19 cellular contexts compared by ENCODE assay signal in the genomic region with DNA sequence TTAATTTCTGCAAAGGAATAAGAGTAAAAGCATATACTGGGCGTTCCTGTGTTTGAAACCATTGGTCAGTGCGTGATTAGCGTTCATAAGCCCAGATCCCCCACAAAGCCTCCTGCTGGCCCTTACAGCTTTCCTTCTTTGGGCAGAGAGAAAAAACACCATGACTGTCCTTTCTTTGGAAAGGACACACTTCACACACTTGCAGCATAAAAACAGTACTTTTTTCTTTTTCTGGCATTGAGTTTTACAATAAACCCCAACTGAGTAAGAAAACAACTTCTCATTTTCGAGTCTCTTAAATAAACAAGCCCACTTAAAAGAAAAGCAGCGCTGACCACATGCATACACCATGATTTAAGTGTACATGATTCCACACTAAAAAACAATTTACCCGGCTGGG. TPM values are rescaled to one million over a fixed set of nuclear protein-coding genes. Genes with fewer than 3 reads are reported as not detected.
DNase-seq lines count a peak whose midpoint lies in the region; ATAC-seq and TF ChIP-seq lines count a peak whose summit lies in the region.
"Had no signal": no experiment of that assay in that cellular context is flagged by ENCODE, and none has a peak within 500 bp of the region (broad histone marks: within the 10 kb centered on the region; RNA-seq: fewer than 3 reads in every experiment).

No MANE protein-coding gene starts in this region.

- H3K4me2 ChIP-seq in GM23338 (no peak overlapping the region), smooth muscle cell (peak overlapping the region; percentile 53)
- H3K4me2 ChIP-seq: PC-9, SK-N-SH had no signal

- DNase-seq in GM23338 (ENCODE audit: low spot score): no peak
- peak; percentile 8 for DNase-seq in astrocyte of the cerebellum (ENCODE audit: low read depth)
- DNase-seq in endodermal cell: no peak
- no peak for DNase-seq in smooth muscle cell (lab: John Stamatoyannopoulos, UW; ENCODE audit: unreplicated experiment)
- DNase-seq in A673 (ENCODE audit: low spot score): no peak
- DNase-seq in RWPE1 (ENCODE audit: low spot score): no peak
- no peak for DNase-seq in erythroblast (lab: John Stamatoyannopoulos, UW)
- DNase-seq: BE2C, EL, H7, MG63, NCI-H1048, NCI-H1417 treated with DMSO at 0.1 percent for 48 hours, NCI-H187 treated with DMSO at 0.1 percent for 48 hours, PC-9, RPMI8226, SHP77 treated with DMSO at 0.1 percent for 48 hours, SK-N-SH had no signal

- H3K4me3 ChIP-seq in GM23338: no peak overlapping the region
- no peak overlapping the region for H3K4me3 ChIP-seq in astrocyte of the cerebellum (ENCODE audit: low read depth, low read length)
- H3K4me3 ChIP-seq in endodermal cell (ENCODE audit: low read length): no peak overlapping the region
- no peak overlapping the region for H3K4me3 ChIP-seq in smooth muscle cell
- no peak overlapping the region for H3K4me3 ChIP-seq in A673 (ENCODE audit: low read depth, low read length, poor library complexity, severe bottlenecking)
- H3K4me3 ChIP-seq: K562, MG63, PC-9 had no signal

- no peaks in the 10 kb centered on the region; the same call in 2 of the 3 replicates for H3K36me3 Mint-ChIP-seq in GM23338 (ENCODE audit: low read depth)
- peaks cover 5% of the 10 kb centered on the region for H3K36me3 Mint-ChIP-seq in endodermal cell (ENCODE audit: low read depth)

- H3K4me1 ChIP-seq in GM23338 (ENCODE audit: insufficient read depth): peaks cover 10% of the 10 kb centered on the region
- peaks cover 25% of the 10 kb centered on the region for H3K4me1 ChIP-seq in endodermal cell (ENCODE audit: control insufficient read depth, insufficient read depth, low read length)
- H3K4me1 ChIP-seq in smooth muscle cell (ENCODE audit: low read depth): no peaks in the 10 kb centered on the region
- peaks cover 48% of the 10 kb centered on the region for H3K4me1 ChIP-seq in A673 (ENCODE audit: insufficient read depth, low read length, poor library complexity, severe bottlenecking)

- in situ Hi-C loops in astrocyte of the cerebellum (cut with HindIII; ENCODE audit: low sequenced_read_pairs): no loop called here

- no peaks in the 10 kb centered on the region for H3K9me2 ChIP-seq in GM23338 (ENCODE audit: insufficient read depth)
- H3K9me2 ChIP-seq: SK-N-SH had no signal

- 91 to 93% methylated on average over 4 to 6 of the region's 6 CpGs for WGBS in endodermal cell (ENCODE audit: insufficient coverage in 1 of 2, insufficient read length in 1 of 2), 2 experiments
- 67% methylated on average over 6 of the region's 6 CpGs for WGBS in smooth muscle cell (ENCODE audit: low lambda C conversion rate)

- POLR2A ChIA-PET in A673 (lab: Charles Lee; ENCODE audit: low non-redundant PET): no interaction called here
- POLR2A ChIA-PET in RWPE1 (lab: Yijun Ruan, JAX; ENCODE audit: low non-redundant PET): no interaction called here

- peaks cover 17% of the 10 kb centered on the region for H3K4me1 Mint-ChIP-seq in GM23338
- peaks cover 54% of the 10 kb centered on the region for H3K4me1 Mint-ChIP-seq in endodermal cell

- H3K9ac ChIP-seq in endodermal cell (ENCODE audit: extremely low read depth, low read length, poor library complexity, severe bottlenecking) (no peak overlapping the region), smooth muscle cell (ENCODE audit: low read depth) (no peak overlapping the region)
- H3K9ac ChIP-seq: SK-N-SH had no signal

- BruUV-seq in A673 (replicated peaks; lab: Mats Ljungman, UMichigan): no TSS peak

- H2AFZ ChIP-seq in GM23338 (peak overlapping the region; percentile 18; the same call in 1 of the 2 replicates), smooth muscle cell (ENCODE audit: low read depth) (no peak overlapping the region)
- H2AFZ ChIP-seq: PC-9 had no signal

- H3K27me3 ChIP-seq in GM23338 (ENCODE audit: insufficient read depth) (no peaks in the 10 kb centered on the region), endodermal cell (ENCODE audit: control insufficient read depth, insufficient read depth, low read length, poor library complexity, severe bottlenecking) (no peaks in the 10 kb centered on the region), smooth muscle cell (ENCODE audit: low read depth) (no peaks in the 10 kb centered on the region), A673 (replicated peaks; ENCODE audit: insufficient read depth, low read depth, low read length, poor library complexity) (no peaks in the 10 kb centered on the region)
- H3K27me3 ChIP-seq: BE2C, MG63 had no signal

- H3K9me3 Mint-ChIP-seq in GM23338: no peaks in the 10 kb centered on the region
- H3K9me3 Mint-ChIP-seq in endodermal cell: no peaks in the 10 kb centered on the region

- H3K4me3 Mint-ChIP-seq in GM23338 (no peak overlapping the region), endodermal cell (peak overlapping the region; percentile 3)

- no peak for ATAC-seq in GM23338
- ATAC-seq: K562 had no signal

- TF ChIP-seq POLR2A in erythroblast (IDR thresholded peaks at IDR 0.05; ENCODE audit: low read length): no peak

- H3K27ac ChIP-seq in GM23338 (ENCODE audit: low read depth) (no peak overlapping the region), endodermal cell (ENCODE audit: low read depth, low read length) (no peak overlapping the region), smooth muscle cell (ENCODE audit: low read depth) (no peak overlapping the region), A673 (ENCODE audit: low read depth, low read length, poor library complexity, severe bottlenecking) (no peak overlapping the region), RWPE1 (no peak overlapping the region)
- H3K27ac ChIP-seq: PC-9 had no signal

- CTCF ChIA-PET in A673 (lab: Charles Lee) (no interaction called here), RWPE1 (lab: Yijun Ruan, JAX) (interaction anchor here (0.7 kb wide), 1 partner anchor 14 kb away, joined by 4 read pairs; no protein-coding TSS in a partner anchor)

- H3K79me2 ChIP-seq in GM23338 (replicated peaks; ENCODE audit: insufficient read depth): no peaks in the 10 kb centered on the region
- H3K79me2 ChIP-seq in smooth muscle cell (ENCODE audit: low read depth): peaks cover 4% of the 10 kb centered on the region

- H3K27ac Mint-ChIP-seq in GM23338 (no peak overlapping the region), endodermal cell (peak overlapping the region; percentile 5)

- no peaks in the 10 kb centered on the region for H4K20me1 ChIP-seq in GM23338 (replicated peaks; ENCODE audit: insufficient read depth)
- peaks cover 29% of the 10 kb centered on the region for H4K20me1 ChIP-seq in smooth muscle cell (ENCODE audit: low read depth)

- no peaks in the 10 kb centered on the region for H3K36me3 ChIP-seq in GM23338 (ENCODE audit: insufficient read depth)
- no peaks in the 10 kb centered on the region for H3K36me3 ChIP-seq in endodermal cell (ENCODE audit: control insufficient read depth, insufficient read depth, low read length)
- no peaks in the 10 kb centered on the region for H3K36me3 ChIP-seq in smooth muscle cell (ENCODE audit: low read depth)
- no peaks in the 10 kb centered on the region for H3K36me3 ChIP-seq in A673 (ENCODE audit: insufficient read depth, low read length, poor library complexity, severe bottlenecking)
- H3K36me3 ChIP-seq: MG63 had no signal

- intact Hi-C loops in A673 (cut with micrococcal nuclease; ENCODE audit: unreplicated experiment): no loop called here

- H3K9me3 ChIP-seq in endodermal cell (ENCODE audit: control insufficient read depth, low read length): no peaks in the 10 kb centered on the region
- no peaks in the 10 kb centered on the region for H3K9me3 ChIP-seq in smooth muscle cell (replicated peaks; ENCODE audit: low read depth)
- H3K9me3 ChIP-seq in A673 (ENCODE audit: low read depth, low read length, poor library complexity, severe bottlenecking): no peaks in the 10 kb centered on the region
- H3K9me3 ChIP-seq: BE2C, MG63, SK-N-SH had no signal

- TF ChIP-seq CTCF in GM23338 (conservative IDR thresholded peaks at IDR 0.05; ENCODE audit: low read depth in 2 of 2): no peak
- TF ChIP-seq CTCF in astrocyte of the cerebellum (IDR thresholded peaks at IDR 0.05; ENCODE audit: low read depth, low read length, missing control alignments): no peak
- TF ChIP-seq CTCF in endodermal cell (conservative IDR thresholded peaks at IDR 0.05): no peak
- TF ChIP-seq CTCF in smooth muscle cell (IDR thresholded peaks at IDR 0.05; ENCODE audit: borderline replicate concordance, insufficient read depth, poor library complexity, severe bottlenecking): no peak
- TF ChIP-seq CTCF in A673 (conservative IDR thresholded peaks at IDR 0.05; ENCODE audit: low read depth, low read length): no peak
- no peak for TF ChIP-seq CTCF in RWPE1 (conservative IDR thresholded peaks at IDR 0.05; ENCODE audit: low read depth)

- H3F3A ChIP-seq in GM23338 (replicated peaks; ENCODE audit: low read depth) (no peaks in the 10 kb centered on the region), smooth muscle cell (ENCODE audit: low read depth) (no peaks in the 10 kb centered on the region)

- H3K27me3 Mint-ChIP-seq in GM23338 (ENCODE audit: insufficient read depth, low read depth, poor library complexity) (no peaks in the 10 kb centered on the region), endodermal cell (ENCODE audit: insufficient read depth) (no peaks in the 10 kb centered on the region)

TF ChIP-seq in GM23338, 12 proteins besides CTCF, POLR2A, EP300 and RAD21 (continues in another document):
- TF ChIP-seq NANOG (IDR thresholded peaks at IDR 0.05; ENCODE audit: borderline replicate concordance) (no peak), STAT1 (IDR thresholded peaks at IDR 0.05; ENCODE audit: unreplicated experiment) (no peak), EZH2phosphoT487 (IDR thresholded peaks at IDR 0.05; ENCODE audit: unreplicated experiment) (no peak), EZH2 (IDR thresholded peaks at IDR 0.05; ENCODE audit: low read depth, unreplicated experiment) (no peak)

RNA-seq across cellular contexts. Expression of gene SMAD9, which starts 35.8 kb away (rescaled TPM):
- total RNA-seq in GM23338 (2014; rRNA removed; shearing (Covaris generic)): 1.3 and 1.4 TPM in 2 replicates
- polyA plus RNA-seq in GM23338 (2016; fragmentation: Nextera tagmentation; extraction: Ambion mirVana) (0.95 and 1.3 TPM in 2 replicates), smooth muscle cell (6.6 and 7.1 TPM in 2 replicates)
- total RNA-seq in endodermal cell (10 to 100 TPM in 1 of 2 donors, 1 to 10 TPM in 1; 9.0 to 13.3 TPM), smooth muscle cell (7.1 and 11.5 TPM in 2 replicates), A673 (2021) (23.3 and 24.6 TPM in 2 replicates)
- 7.4 TPM for polyA plus RNA-seq in endodermal cell (2013, experiment 1 of 2)
- 8.0 TPM for polyA plus RNA-seq in endodermal cell (2013, experiment 2 of 2)
